In the genomic region with DNA sequence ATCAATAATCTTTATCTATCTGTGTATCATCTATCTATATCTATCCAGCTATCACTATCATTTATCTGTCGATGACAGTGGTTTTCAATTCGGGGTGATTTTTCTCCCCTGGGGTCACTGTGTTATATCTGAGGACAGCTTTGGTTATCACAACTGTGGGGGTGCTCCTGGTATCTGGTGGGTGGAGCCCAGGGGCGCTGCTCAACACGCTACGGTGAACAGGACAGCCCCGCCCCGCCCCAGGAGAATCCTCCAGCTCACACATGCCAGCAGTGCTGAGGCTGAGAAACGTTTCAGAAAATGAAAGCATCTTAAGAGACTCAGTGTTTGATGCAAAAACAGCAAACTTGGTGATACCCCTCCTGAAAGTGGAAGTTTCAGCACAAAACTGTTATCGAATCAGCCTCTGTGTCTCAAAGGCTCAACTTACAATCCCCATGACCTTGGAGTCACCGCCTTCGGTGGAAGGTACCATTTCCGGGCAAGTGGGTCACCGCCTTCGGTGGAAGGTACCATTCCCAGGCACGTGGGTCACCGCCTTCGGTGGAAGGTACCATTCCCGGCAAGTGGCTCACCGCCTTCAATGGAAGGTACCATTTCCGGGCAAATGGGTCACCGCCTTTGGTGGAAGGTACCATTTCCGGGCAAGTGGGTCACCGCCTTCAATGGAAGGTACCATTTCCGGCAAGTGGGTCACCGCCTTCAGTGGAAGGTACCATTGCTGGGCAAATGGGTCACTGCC, we compare ENCODE assay signal across 19 cellular contexts.
"Had no signal": no experiment of that assay in that cellular context is flagged by ENCODE, and none has a peak within 500 bp of the region (broad histone marks: within the 10 kb centered on the region; RNA-seq: fewer than 3 reads in every experiment).

No MANE protein-coding gene starts in this region.

- H3K4me3 ChIP-seq: left lung, lower lobe of right lung, psoas muscle, spleen, thoracic aorta, transverse colon had no signal

- H3K36me3 ChIP-seq: left lung, lower lobe of right lung, spleen, thoracic aorta, transverse colon had no signal

- H3K4me1 Mint-ChIP-seq: memory B cell; naive B cell; stimulated activated naive B cell treated with anti-CD40 and anti-IgM and Interleukin-4, amounts not matched to agents 10 μg/mL and 1 μg/mL and 100 μg/mL, for 72 hours; stimulated activated naive CD8-positive, alpha-beta T cell treated with anti-CD3 and anti-CD28 coated beads, Interleukin-15, amount 100 ng/mL, for 72 hours had no signal

- DNase-seq: dermis blood vessel endothelial cell; foreskin keratinocyte; immature natural killer cell; left lung; lower lobe of right lung; naive B cell; psoas muscle; retina; spleen; stimulated activated CD4-positive, alpha-beta T cell treated with anti-CD3 and anti-CD28 coated beads, Interleukin-15, amount 100 ng/mL, for 24 hours; stimulated activated CD4-positive, alpha-beta T cell treated with anti-CD3 and anti-CD28 coated beads, Interleukin-1b, Interleukin-23, amount 100 ng/mL, for 48 hours; stimulated activated CD4-positive, alpha-beta T cell treated with anti-CD3 and anti-CD28 coated beads, Interleukin-4, amount 100 ng/mL, for 4 hours; stimulated activated naive B cell treated with anti-CD40 and anti-IgM and Interleukin-4, amounts not matched to agents 10 μg/mL and 1 μg/mL and 100 μg/mL, for 72 hours; transverse colon had no signal

- H3K4me1 ChIP-seq: left lung, lower lobe of right lung, psoas muscle, spleen, transverse colon had no signal

- H3K9me3 ChIP-seq: psoas muscle, transverse colon had no signal

- H3K27me3 ChIP-seq: foreskin keratinocyte, left lung, spleen, transverse colon had no signal

- H3K27ac ChIP-seq: foreskin keratinocyte, left lung, lower lobe of right lung, psoas muscle, spleen, thoracic aorta, transverse colon had no signal

- ATAC-seq: foreskin keratinocyte; left lung; lower lobe of right lung; psoas muscle; sciatic nerve; stimulated activated naive B cell treated with anti-CD40 and anti-IgM and Interleukin-4, amounts not matched to agents 10 μg/mL and 1 μg/mL and 100 μg/mL, for 72 hours; stimulated activated naive CD8-positive, alpha-beta T cell treated with anti-CD3 and anti-CD28 coated beads, Interleukin-15, amount 100 ng/mL, for 72 hours had no signal

- H3K27ac Mint-ChIP-seq: immature natural killer cell; memory B cell; naive B cell; nephron; stimulated activated naive B cell treated with anti-CD40 and anti-IgM and Interleukin-4, amounts not matched to agents 10 μg/mL and 1 μg/mL and 100 μg/mL, for 72 hours; stimulated activated naive CD8-positive, alpha-beta T cell treated with anti-CD3 and anti-CD28 coated beads, Interleukin-15, amount 100 ng/mL, for 72 hours had no signal

- H3K4me3 Mint-ChIP-seq: immature natural killer cell; memory B cell; naive B cell; nephron; stimulated activated naive B cell treated with anti-CD40 and anti-IgM and Interleukin-4, amounts not matched to agents 10 μg/mL and 1 μg/mL and 100 μg/mL, for 72 hours; stimulated activated naive CD8-positive, alpha-beta T cell treated with anti-CD3 and anti-CD28 coated beads, Interleukin-15, amount 100 ng/mL, for 72 hours had no signal

- H3K27me3 Mint-ChIP-seq: memory B cell; naive B cell; stimulated activated naive B cell treated with anti-CD40 and anti-IgM and Interleukin-4, amounts not matched to agents 10 μg/mL and 1 μg/mL and 100 μg/mL, for 72 hours; stimulated activated naive CD8-positive, alpha-beta T cell treated with anti-CD3 and anti-CD28 coated beads, Interleukin-15, amount 100 ng/mL, for 72 hours had no signal
